ENCODE assay signal across 8 cellular contexts in genomic region chr3:129120254-129121004, GRCh38.
DNase-seq lines count a peak whose midpoint lies in the region; ATAC-seq and TF ChIP-seq lines count a peak whose summit lies in the region.

No MANE protein-coding gene starts in this region.

- peak; percentile 58 for ATAC-seq in GM21737 (IDR thresholded peaks at IDR 0.05; ENCODE audit: unreplicated experiment)

- DNase-seq in GM04503 (ENCODE audit: low read depth) (peak; percentile 77), KG1 (lab: John Stamatoyannopoulos, UW) (peak; percentile 80), cardiac fibroblast (ENCODE audit: low read depth in 2 of 2) (peak; percentile 93), inferior parietal cortex (ENCODE audit: extremely low spot score) (peak; percentile 35), NCI-H446 treated with DMSO at 0.1 percent for 48 hours (lab: John Stamatoyannopoulos, UW) (no peak)
- DNase-seq in stimulated activated CD4-positive, alpha-beta T cell treated with anti-CD3 and anti-CD28 coated beads, Interleukin-12 subunit alpha, Interleukin-12 subunit beta, amount 100 ng/mL, for 24 hours (ENCODE audit: low read depth in 2 of 2), result peak; percentile 80 to 92

- no peak for TF ChIP-seq CTCF in WI38 (IDR thresholded peaks at IDR 0.05; ENCODE audit: low read depth, low read length)
- TF ChIP-seq CTCF in cardiac fibroblast (IDR thresholded peaks at IDR 0.05; ENCODE audit: low read depth, low read length), result peak; percentile 47

- H3K4me3 ChIP-seq in WI38 (ENCODE audit: low read depth, low read length), result peak overlapping the region; percentile 78
- H3K4me3 ChIP-seq in cardiac fibroblast (replicated peaks in 1 of 2; ENCODE audit: low read depth in 2 of 2, low read length in 2 of 2), result peak overlapping the region; percentile 77 to 82
